Comparison of ENCODE assay signal across 16 cellular contexts in genomic region chr11:18088371-18088770, GRCh38. TPM values are rescaled to one million over a fixed set of nuclear protein-coding genes. Genes with fewer than 3 reads are reported as not detected.
DNase-seq lines count a peak whose midpoint lies in the region; ATAC-seq and TF ChIP-seq lines count a peak whose summit lies in the region.
"Had no signal": no experiment of that assay in that cellular context is flagged by ENCODE, and none has a peak within 500 bp of the region (broad histone marks: within the 10 kb centered on the region; RNA-seq: fewer than 3 reads in every experiment).

No MANE protein-coding gene starts in this region.

- TF ChIP-seq CTCF in chondrocyte (IDR thresholded peaks at IDR 0.05), result no peak

- H3K9me3 Mint-ChIP-seq in chondrocyte (ENCODE audit: low read depth), result no peaks in the 10 kb centered on the region

- ATAC-seq in SK-N-SH treated with all-trans-retinoic acid at 6 μM for 48 hours, result no peak
- ATAC-seq in Right ventricle myocardium superior (ENCODE audit: poor library complexity), result no peak

- H3K4me1 Mint-ChIP-seq in chondrocyte (ENCODE audit: low read depth), result peaks cover 31% of the 10 kb centered on the region

- intact Hi-C loops in Right ventricle myocardium superior (cut with DNase I), result no loop called here

- peak overlapping the region; percentile 25 for H3K27ac Mint-ChIP-seq in chondrocyte (ENCODE audit: unreplicated experiment)

- peaks cover 31% of the 10 kb centered on the region for H3K36me3 Mint-ChIP-seq in chondrocyte (ENCODE audit: low read depth)

- no peaks in the 10 kb centered on the region for H3K27me3 Mint-ChIP-seq in chondrocyte (ENCODE audit: low read depth)
- H3K27me3 Mint-ChIP-seq: CD4-positive, CD25-positive, alpha-beta regulatory T cell had no signal

- DNase-seq in Ammon's horn (ENCODE audit: low spot score), result peak; percentile 31
- peak; percentile 21 for DNase-seq in EL
- no peak for DNase-seq in chondrocyte (ENCODE audit: low spot score)
- DNase-seq in superior temporal gyrus (ENCODE audit: extremely low spot score), result peak; percentile 37
- DNase-seq in COR-L47 (lab: John Stamatoyannopoulos, UW), result no peak
- DNase-seq in Right ventricle myocardium superior, result no peak
- DNase-seq: BE2C; CD4-positive, CD25-positive, alpha-beta regulatory T cell; DMS153; DMS79; GM23248 had no signal

- H3K4me3 Mint-ChIP-seq in chondrocyte (ENCODE audit: unreplicated experiment), result no peak overlapping the region
- H3K4me3 Mint-ChIP-seq: CD4-positive, CD25-positive, alpha-beta regulatory T cell had no signal

TF ChIP-seq in SK-N-SH treated with all-trans-retinoic acid at 6 μM for 48 hours, 23 proteins besides CTCF, POLR2A, EP300 and RAD21:
- no peak for TF ChIP-seq ZNF70 (CRISPR knock-in tag; IDR thresholded peaks at IDR 0.05)
- TF ChIP-seq ZNF8 (CRISPR knock-in tag; IDR thresholded peaks at IDR 0.05), result no peak
- no peak for TF ChIP-seq ARNTL (CRISPR knock-in tag; IDR thresholded peaks at IDR 0.05; ENCODE audit: borderline replicate concordance, low read depth)
- TF ChIP-seq BACH2 (CRISPR knock-in tag; IDR thresholded peaks at IDR 0.05; ENCODE audit: borderline replicate concordance), result no peak
- TF ChIP-seq, protein P1, sequence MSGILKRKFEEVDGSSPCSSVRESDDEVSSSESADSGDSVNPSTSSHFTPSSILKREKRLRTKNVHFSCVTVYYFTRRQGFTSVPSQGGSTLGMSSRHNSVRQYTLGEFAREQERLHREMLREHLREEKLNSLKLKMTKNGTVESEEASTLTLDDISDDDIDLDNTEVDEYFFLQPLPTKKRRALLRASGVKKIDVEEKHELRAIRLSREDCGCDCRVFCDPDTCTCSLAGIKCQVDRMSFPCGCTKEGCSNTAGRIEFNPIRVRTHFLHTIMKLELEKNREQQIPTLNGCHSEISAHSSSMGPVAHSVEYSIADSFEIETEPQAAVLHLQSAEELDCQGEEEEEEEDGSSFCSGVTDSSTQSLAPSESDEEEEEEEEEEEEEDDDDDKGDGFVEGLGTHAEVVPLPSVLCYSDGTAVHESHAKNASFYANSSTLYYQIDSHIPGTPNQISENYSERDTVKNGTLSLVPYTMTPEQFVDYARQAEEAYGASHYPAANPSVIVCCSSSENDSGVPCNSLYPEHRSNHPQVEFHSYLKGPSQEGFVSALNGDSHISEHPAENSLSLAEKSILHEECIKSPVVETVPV (CRISPR knock-in tag; IDR thresholded peaks at IDR 0.05), result no peak
- TF ChIP-seq, protein P2, sequence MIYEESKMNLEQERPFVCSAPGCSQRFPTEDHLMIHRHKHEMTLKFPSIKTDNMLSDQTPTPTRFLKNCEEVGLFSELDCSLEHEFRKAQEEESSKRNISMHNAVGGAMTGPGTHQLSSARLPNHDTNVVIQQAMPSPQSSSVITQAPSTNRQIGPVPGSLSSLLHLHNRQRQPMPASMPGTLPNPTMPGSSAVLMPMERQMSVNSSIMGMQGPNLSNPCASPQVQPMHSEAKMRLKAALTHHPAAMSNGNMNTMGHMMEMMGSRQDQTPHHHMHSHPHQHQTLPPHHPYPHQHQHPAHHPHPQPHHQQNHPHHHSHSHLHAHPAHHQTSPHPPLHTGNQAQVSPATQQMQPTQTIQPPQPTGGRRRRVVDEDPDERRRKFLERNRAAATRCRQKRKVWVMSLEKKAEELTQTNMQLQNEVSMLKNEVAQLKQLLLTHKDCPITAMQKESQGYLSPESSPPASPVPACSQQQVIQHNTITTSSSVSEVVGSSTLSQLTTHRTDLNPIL (CRISPR knock-in tag; IDR thresholded peaks at IDR 0.05; ENCODE audit: low read depth), result no peak
- no peak for TF ChIP-seq CSDC2 (CRISPR knock-in tag; IDR thresholded peaks at IDR 0.05)
- TF ChIP-seq ZC3H10 (CRISPR knock-in tag; IDR thresholded peaks at IDR 0.05), result no peak
- TF ChIP-seq OSR1 (CRISPR knock-in tag; IDR thresholded peaks at IDR 0.05), result no peak
- no peak for TF ChIP-seq ZFP30 (CRISPR knock-in tag; IDR thresholded peaks at IDR 0.05)
- TF ChIP-seq ZFP3 (CRISPR knock-in tag; IDR thresholded peaks at IDR 0.05), result no peak
- no peak for TF ChIP-seq TSHZ2 (CRISPR knock-in tag; IDR thresholded peaks at IDR 0.05)
- no peak for TF ChIP-seq RARB (CRISPR knock-in tag; IDR thresholded peaks at IDR 0.05)
- TF ChIP-seq, protein P3, sequence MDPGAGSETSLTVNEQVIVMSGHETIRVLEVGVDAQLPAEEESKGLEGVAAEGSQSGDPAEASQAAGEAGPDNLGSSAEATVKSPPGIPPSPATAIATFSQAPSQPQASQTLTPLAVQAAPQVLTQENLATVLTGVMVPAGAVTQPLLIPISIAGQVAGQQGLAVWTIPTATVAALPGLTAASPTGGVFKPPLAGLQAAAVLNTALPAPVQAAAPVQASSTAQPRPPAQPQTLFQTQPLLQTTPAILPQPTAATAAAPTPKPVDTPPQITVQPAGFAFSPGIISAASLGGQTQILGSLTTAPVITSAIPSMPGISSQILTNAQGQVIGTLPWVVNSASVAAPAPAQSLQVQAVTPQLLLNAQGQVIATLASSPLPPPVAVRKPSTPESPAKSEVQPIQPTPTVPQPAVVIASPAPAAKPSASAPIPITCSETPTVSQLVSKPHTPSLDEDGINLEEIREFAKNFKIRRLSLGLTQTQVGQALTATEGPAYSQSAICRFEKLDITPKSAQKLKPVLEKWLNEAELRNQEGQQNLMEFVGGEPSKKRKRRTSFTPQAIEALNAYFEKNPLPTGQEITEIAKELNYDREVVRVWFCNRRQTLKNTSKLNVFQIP (CRISPR knock-in tag; IDR thresholded peaks at IDR 0.05; ENCODE audit: borderline replicate concordance, low read depth), result no peak
- TF ChIP-seq TCF4 (CRISPR knock-in tag; IDR thresholded peaks at IDR 0.05; ENCODE audit: borderline replicate concordance), result no peak
- no peak for TF ChIP-seq PATZ1 (CRISPR knock-in tag; IDR thresholded peaks at IDR 0.05; ENCODE audit: borderline replicate concordance)
- no peak for TF ChIP-seq ISL1 (CRISPR knock-in tag; IDR thresholded peaks at IDR 0.05)
- no peak for TF ChIP-seq TOX (CRISPR knock-in tag; IDR thresholded peaks at IDR 0.05; ENCODE audit: borderline replicate concordance)
- no peak for TF ChIP-seq PPARA (CRISPR knock-in tag; IDR thresholded peaks at IDR 0.05; ENCODE audit: borderline replicate concordance)

RNA-seq across cellular contexts. Expression of gene SAAL1, which starts 17.5 kb away (rescaled TPM):
- total RNA-seq in chondrocyte, result 12.1 to 13.2 TPM (median 12.2 TPM) in 3 replicates
- 7.3 TPM for total RNA-seq in Right ventricle myocardium superior

RNA-seq across cellular contexts. Expression of gene TPH1, which starts 42.3 kb away (rescaled TPM):
- 0.99 to 6.4 TPM (median 5.0 TPM) in 3 replicates for total RNA-seq in chondrocyte
- 0.08 TPM for total RNA-seq in Right ventricle myocardium superior
- total RNA-seq: G401, GM23248 had no signal

RNA-seq across cellular contexts. Expression of gene MRGPRX3, which starts 44.0 kb away (rescaled TPM):
- total RNA-seq in chondrocyte (not detected in 3 replicates), Right ventricle myocardium superior (not detected)
- total RNA-seq: CD4-positive, CD25-positive, alpha-beta regulatory T cell; Daoy; G401; GM23248; H4; HT-29 had no signal

Comparison
In these comparisons a context has a peak if more than half of its experiments do, and no peak if none do; other contexts are left out.
1. DNase-seq: peak in Ammon's horn (single experiment), EL (single experiment) and superior temporal gyrus (single experiment); none in chondrocyte (single experiment), COR-L47 (single experiment) and Right ventricle myocardium superior (single experiment).